14 cellular contexts compared by ENCODE assay signal in genomic region chr5:151718653-151719052, GRCh38. TPM values are rescaled to one million over a fixed set of nuclear protein-coding genes. Genes with fewer than 3 reads are reported as not detected.
DNase-seq lines count a peak whose midpoint lies in the region; ATAC-seq, FAIRE-seq and TF ChIP-seq lines count a peak whose summit lies in the region.
"Had no signal": no experiment of that assay in that cellular context is flagged by ENCODE, and none has a peak within 500 bp of the region (broad histone marks: within the 10 kb centered on the region; RNA-seq: fewer than 3 reads in every experiment).

No MANE protein-coding gene starts in this region.

- no peak for TF ChIP-seq POLR2A in sigmoid colon (IDR thresholded peaks at IDR 0.05)

- H3K27ac ChIP-seq in astrocyte (ENCODE audit: low read depth, low read length) (peak overlapping the region; percentile 80), sigmoid colon (peak overlapping the region; percentile 29 to 71 (median 40))
- H3K27ac ChIP-seq: neural progenitor cell had no signal

- peaks cover 17% of the 10 kb centered on the region for H3K4me1 ChIP-seq in astrocyte (ENCODE audit: insufficient read depth, low read length)
- peaks cover 0 to 51% (median 18%) of the 10 kb centered on the region in 4 donors for H3K4me1 ChIP-seq in sigmoid colon

- no peak for TF ChIP-seq CTCF in AG10803 (conservative IDR thresholded peaks at IDR 0.05; ENCODE audit: low read length)
- no peak for TF ChIP-seq CTCF in astrocyte (IDR thresholded peaks at IDR 0.05; ENCODE audit: insufficient read depth, low read depth, low read length)
- no peak for TF ChIP-seq CTCF in sigmoid colon (IDR thresholded peaks at IDR 0.05)

- peak; percentile 93 for FAIRE-seq in astrocyte (lab: Jason Lieb, UNC)

- 78 to 80% methylated on average over 2 of the region's 2 CpGs for WGBS in sigmoid colon, 2 donors

- H2AFZ ChIP-seq in astrocyte (ENCODE audit: low read depth, low read length), result no peak overlapping the region
- H2AFZ ChIP-seq: neural progenitor cell had no signal

- intact Hi-C loops in left ventricle myocardium superior (cut with micrococcal nuclease), result no loop called here
- intact Hi-C loops in sigmoid colon (cut with DNase I), result loop anchor here (2.0 kb wide), 2 partner anchors 22 to 50 kb away; no protein-coding TSS in a partner anchor
- intact Hi-C loops in posterior vena cava (cut with DNase I), result no loop called here

- H3K4me2 ChIP-seq in astrocyte (ENCODE audit: low read length), result peak overlapping the region; percentile 57
- H3K4me2 ChIP-seq: neural progenitor cell had no signal

- H3K4me3 Mint-ChIP-seq in astrocyte (ENCODE audit: unreplicated experiment), result peak overlapping the region; percentile 50
- H3K4me3 Mint-ChIP-seq: neural progenitor cell had no signal

- no peaks in the 10 kb centered on the region for H3K27me3 ChIP-seq in astrocyte (ENCODE audit: insufficient read depth, low read length)
- H3K27me3 ChIP-seq in sigmoid colon, result no peaks in the 10 kb centered on the region
- H3K27me3 ChIP-seq: neural progenitor cell had no signal

- H3K27ac Mint-ChIP-seq in astrocyte (ENCODE audit: unreplicated experiment), result peak overlapping the region; percentile 91
- H3K27ac Mint-ChIP-seq: neural progenitor cell had no signal

- peaks cover 2% of the 10 kb centered on the region for H3K36me3 Mint-ChIP-seq in astrocyte (ENCODE audit: low read depth, unreplicated experiment)
- H3K36me3 Mint-ChIP-seq: neural progenitor cell had no signal

- no peaks in the 10 kb centered on the region for H3K9me3 ChIP-seq in astrocyte (ENCODE audit: insufficient read depth, low read depth, low read length)
- H3K9me3 ChIP-seq in sigmoid colon, result no peaks in the 10 kb centered on the region

- ATAC-seq in left ventricle myocardium superior (peak; percentile 85), HG02642 (IDR thresholded peaks at IDR 0.05; ENCODE audit: poor library complexity, unreplicated experiment) (no peak)

- H3K4me1 Mint-ChIP-seq in astrocyte (ENCODE audit: low read depth, unreplicated experiment), result peaks cover 51% of the 10 kb centered on the region

- H3K27me3 Mint-ChIP-seq in astrocyte (ENCODE audit: low read depth, unreplicated experiment), result no peaks in the 10 kb centered on the region

- H3K9ac ChIP-seq in astrocyte (ENCODE audit: low read length), result peak overlapping the region; percentile 53
- H3K9ac ChIP-seq: neural progenitor cell had no signal

- H3K9me3 Mint-ChIP-seq in astrocyte (ENCODE audit: unreplicated experiment), result peaks cover 4% of the 10 kb centered on the region

- DNase-seq in AG10803 (ENCODE audit: low read depth), result peak; percentile 96
- DNase-seq in astrocyte (ENCODE audit: low read depth), result peak; percentile 95
- no peak for DNase-seq in left ventricle myocardium superior
- no peak for DNase-seq in sigmoid colon
- no peak for DNase-seq in NCI-H2029 treated with DMSO at 0.1 percent for 48 hours (lab: John Stamatoyannopoulos, UW)
- no peak for DNase-seq in stimulated activated CD8-positive, alpha-beta memory T cell treated with anti-CD3 and anti-CD28 coated beads, Interleukin-4, amount 100 ng/mL, for 48 hours
- no peak for DNase-seq in posterior vena cava (ENCODE audit: low spot score)
- DNase-seq: activated naive CD4-positive, alpha-beta T cell treated with Interleukin-2 at 50 U/mL for 16 hours; cortex of kidney; NCI-H187; NCI-H774; SHP77 treated with DMSO at 0.1 percent for 48 hours had no signal

- peak overlapping the region; percentile 49 for H3K4me3 ChIP-seq in AG10803 (ENCODE audit: low read length)
- no peak overlapping the region for H3K4me3 ChIP-seq in astrocyte (ENCODE audit: insufficient read depth, low read depth, low read length)
- no peak overlapping the region for H3K4me3 ChIP-seq in sigmoid colon
- H3K4me3 ChIP-seq: neural progenitor cell had no signal

- no peaks in the 10 kb centered on the region for H3K79me2 ChIP-seq in astrocyte (ENCODE audit: insufficient read depth, low read length)

- no peak for TF ChIP-seq EP300 in sigmoid colon (IDR thresholded peaks at IDR 0.05)

- H3K36me3 ChIP-seq in astrocyte (ENCODE audit: insufficient read depth, low read length), result no peaks in the 10 kb centered on the region
- H3K36me3 ChIP-seq in sigmoid colon, result no peaks in the 10 kb centered on the region
- H3K36me3 ChIP-seq: neural progenitor cell had no signal

- H4K20me1 ChIP-seq in astrocyte (ENCODE audit: insufficient read depth, low read length), result no peaks in the 10 kb centered on the region

RNA-seq across cellular contexts. Expression of gene SPARC, which starts 31.9 kb away (rescaled TPM):
- total RNA-seq in astrocyte, result 15,667 and 20,724 TPM in 2 replicates
- 439 TPM for total RNA-seq in left ventricle myocardium superior
- total RNA-seq in sigmoid colon, result 100 to 1,000 TPM; 168 to 821 (median 339) TPM
- polyA plus RNA-seq in sigmoid colon, result 100 to 1,000 TPM in 1 of 3 donors, 10 to 100 TPM in 2; 47.6 to 272 (median 70.9) TPM
- total RNA-seq in posterior vena cava, result 1,000 to 10,000 TPM in 1 of 2 donors, 100 to 1,000 TPM in 1; 913 to 2,416 TPM

RNA-seq across cellular contexts. Expression of gene ATOX1, which starts 39.8 kb away (rescaled TPM):
- total RNA-seq in astrocyte, result 265 and 274 TPM in 2 replicates
- 63.2 TPM for total RNA-seq in left ventricle myocardium superior
- total RNA-seq in sigmoid colon, result 100 to 1,000 TPM in 1 of 4 donors, 10 to 100 TPM in 3; 62.0 to 130 (median 80.4) TPM
- polyA plus RNA-seq in sigmoid colon, result 100 to 1,000 TPM; 157 to 205 (median 162) TPM
- total RNA-seq in posterior vena cava, result 10 to 100 TPM; 62.8 to 68.6 TPM

RNA-seq across cellular contexts. Expression of gene G3BP1, which starts 53.1 kb away (rescaled TPM):
- total RNA-seq in astrocyte (231 and 246 TPM in 2 replicates), left ventricle myocardium superior (125 TPM), sigmoid colon (100 to 1,000 TPM in 1 of 4 donors, 10 to 100 TPM in 3; 68.5 to 158 (median 72.2) TPM), posterior vena cava (100 to 1,000 TPM; 117 to 130 TPM)
- 10 to 100 TPM; 16.8 to 41.4 (median 25.9) TPM for polyA plus RNA-seq in sigmoid colon

Comparison
In these comparisons a context has a peak if more than half of its experiments do, and no peak if none do; other contexts are left out.
1. DNase-seq: peak in AG10803 (single experiment) and astrocyte (single experiment); none in left ventricle myocardium superior (single experiment), sigmoid colon (single experiment), NCI-H2029 treated with DMSO at 0.1 percent for 48 hours (single experiment), stimulated activated CD8-positive, alpha-beta memory T cell treated with anti-CD3 and anti-CD28 coated beads, Interleukin-4, amount 100 ng/mL, for 48 hours (single experiment) and posterior vena cava (single experiment).